18 cellular contexts compared by ENCODE assay signal in the genomic region with DNA sequence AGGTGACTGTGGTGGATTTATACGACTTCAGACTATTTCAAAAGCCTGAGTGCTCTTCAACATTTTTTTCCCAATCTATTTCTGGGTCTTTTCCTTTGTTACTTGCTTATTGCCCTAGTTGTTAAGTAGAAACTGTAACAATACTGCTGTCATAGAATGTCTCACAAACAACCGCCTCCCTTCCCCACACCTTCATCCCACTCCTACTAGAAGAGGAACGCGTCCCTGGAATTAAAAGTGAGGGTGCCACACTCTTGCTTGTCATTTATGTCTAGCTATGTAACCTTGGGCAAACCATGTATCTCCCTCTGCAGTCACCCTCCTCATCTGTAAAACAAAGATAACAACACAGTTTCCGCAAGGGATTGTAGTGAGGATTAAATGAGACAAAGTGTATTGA.
"Had no signal": no experiment of that assay in that cellular context is flagged by ENCODE, and none has a peak within 500 bp of the region (broad histone marks: within the 10 kb centered on the region; RNA-seq: fewer than 3 reads in every experiment).

No MANE protein-coding gene starts in this region.

- H3K27me3 Mint-ChIP-seq: natural killer cell treated with Interleukin-12 subunit alpha and Interleukin-12 subunit beta and Interleukin-15 and Interleukin-18, amount 100 ng/mL, for 72 hours; type B pancreatic cell had no signal

- H3K27ac ChIP-seq: coronary artery, heart left ventricle, pancreas, right atrium auricular region had no signal

- H3K9me3 ChIP-seq: heart left ventricle, pancreas, right atrium auricular region had no signal

- H3K27me3 ChIP-seq: heart left ventricle, pancreas, right atrium auricular region had no signal

- H3K4me1 ChIP-seq: heart left ventricle, pancreas, right atrium auricular region had no signal

- H3K4me3 Mint-ChIP-seq: natural killer cell treated with Interleukin-12 subunit alpha and Interleukin-12 subunit beta and Interleukin-15 and Interleukin-18, amount 100 ng/mL, for 72 hours; type B pancreatic cell had no signal

- DNase-seq: effector CD4-positive, alpha-beta T cell; foreskin melanocyte; heart left ventricle; hippocampal formation; left colon; left ventricle myocardium superior; mesenchymal stem cell; midbrain; occipital lobe; pancreas; small intestine; stimulated activated CD4-positive, alpha-beta T cell treated with anti-CD3 and anti-CD28 coated beads, Interleukin-12 subunit alpha, Interleukin-12 subunit beta, amount 100 ng/mL, for 4 hours; stimulated activated naive CD4-positive, alpha-beta T cell had no signal

- H3K27ac Mint-ChIP-seq: natural killer cell treated with Interleukin-12 subunit alpha and Interleukin-12 subunit beta and Interleukin-15 and Interleukin-18, amount 100 ng/mL, for 72 hours; type B pancreatic cell had no signal

- ATAC-seq: heart left ventricle; left colon; left ventricle myocardium superior; natural killer cell treated with Interleukin-12 subunit alpha and Interleukin-12 subunit beta and Interleukin-15 and Interleukin-18, amount 100 ng/mL, for 72 hours; pancreas had no signal

- H3K4me3 ChIP-seq: coronary artery, heart left ventricle, lung, pancreas, right atrium auricular region had no signal

- H3K9me3 Mint-ChIP-seq: natural killer cell treated with Interleukin-12 subunit alpha and Interleukin-12 subunit beta and Interleukin-15 and Interleukin-18, amount 100 ng/mL, for 72 hours; type B pancreatic cell had no signal
